Comparison of ENCODE assay signal across 19 cellular contexts in the genomic region with DNA sequence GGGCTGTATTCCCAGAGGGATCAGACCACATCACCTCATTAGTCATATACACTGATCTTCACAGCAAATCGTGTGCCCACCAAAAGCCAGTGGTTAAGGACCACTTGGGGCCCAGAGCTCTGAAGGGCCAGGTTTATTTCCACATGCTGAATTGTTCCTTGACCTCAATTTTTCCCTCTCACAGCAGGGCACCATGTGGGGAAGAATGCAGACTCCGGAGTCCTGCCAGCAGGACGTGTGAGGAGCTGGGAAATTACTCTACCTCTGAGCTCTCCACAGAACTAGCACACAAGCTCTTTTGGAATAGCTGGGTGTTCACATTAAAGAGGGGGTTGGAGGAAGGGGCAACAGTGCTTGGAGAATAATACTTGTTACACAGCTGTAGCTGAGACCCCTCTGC. TPM values are rescaled to one million over a fixed set of nuclear protein-coding genes. Genes with fewer than 3 reads are reported as not detected.
DNase-seq lines count a peak whose midpoint lies in the region; FAIRE-seq and TF ChIP-seq lines count a peak whose summit lies in the region.
"Had no signal": no experiment of that assay in that cellular context is flagged by ENCODE, and none has a peak within 500 bp of the region (broad histone marks: within the 10 kb centered on the region; RNA-seq: fewer than 3 reads in every experiment).

No MANE protein-coding gene starts in this region.

- no peak overlapping the region for H3K56ac ChIP-seq in mesendoderm (ENCODE audit: low read length)

- no peak overlapping the region for H4K5ac ChIP-seq in mesendoderm (ENCODE audit: low read length)

- H3K4me3 ChIP-seq in H7 (ENCODE audit: insufficient read depth, low read depth, low read length) = no peak overlapping the region
- H3K4me3 ChIP-seq in bronchial epithelial cell (ENCODE audit: low read depth, low read length) = no peak overlapping the region
- no peak overlapping the region for H3K4me3 ChIP-seq in mesendoderm (ENCODE audit: low read length)
- H3K4me3 ChIP-seq: GM12878, HAP-1, K562 had no signal

- no peak overlapping the region for H3K4ac ChIP-seq in mesendoderm (ENCODE audit: low read depth, low read length)

- no peak overlapping the region for H3K18ac ChIP-seq in mesendoderm (ENCODE audit: low read length)

- no peaks in the 10 kb centered on the region for H3K27me3 ChIP-seq in H7 (ENCODE audit: control insufficient read depth, insufficient read depth, low read length)
- H3K27me3 ChIP-seq in bronchial epithelial cell (ENCODE audit: control insufficient read depth, insufficient read depth, low read length) = no peaks in the 10 kb centered on the region
- H3K27me3 ChIP-seq in mesendoderm (ENCODE audit: insufficient read depth, low read length, poor library complexity) = no peaks in the 10 kb centered on the region
- H3K27me3 ChIP-seq: BE2C had no signal

- H2AK5ac ChIP-seq in mesendoderm (ENCODE audit: low read length) = no peak overlapping the region

- H4K8ac ChIP-seq in mesendoderm (ENCODE audit: low read depth, low read length) = no peak overlapping the region

- H3K27ac ChIP-seq in mesendoderm (ENCODE audit: low read depth, low read length) = no peak overlapping the region

- no CpG with 5 or more reads among the region's 3 CpGs for WGBS in mesendoderm (ENCODE audit: extremely low coverage, insufficient coverage, low lambda C conversion rate)

- no peak overlapping the region for H2BK15ac ChIP-seq in mesendoderm (replicated peaks; ENCODE audit: low read depth)

- H2BK5ac ChIP-seq in mesendoderm (ENCODE audit: low read length) = no peak overlapping the region

- H3K79me2 ChIP-seq in mesendoderm (ENCODE audit: control insufficient read depth, insufficient read depth, low read length) = no peaks in the 10 kb centered on the region

- TF ChIP-seq CTCF in bronchial epithelial cell (IDR thresholded peaks at IDR 0.05; ENCODE audit: insufficient read depth, low read length, severe bottlenecking) = no peak

- peaks cover 3% of the 10 kb centered on the region for H3K4me1 ChIP-seq in mesendoderm (ENCODE audit: control insufficient read depth, low read depth, low read length)
- H3K4me1 ChIP-seq: BE2C, HAP-1 had no signal

- DNase-seq in H7 = peak; percentile 23
- DNase-seq in NCI-H69 (lab: John Stamatoyannopoulos, UW) = peak; percentile 22
- DNase-seq in bronchial epithelial cell (ENCODE audit: low read depth) = no peak
- peak; percentile 51 for DNase-seq in mesendoderm
- DNase-seq in activated CD4-positive, alpha-beta T cell treated with anti-CD3 and anti-CD28 coated beads, Interleukin-2, amount 50 U/mL, for 48 hours = no peak
- DNase-seq in NCI-H2081 (lab: John Stamatoyannopoulos, UW) = no peak
- no peak for DNase-seq in HUDEP-2 (lab: John Stamatoyannopoulos, UW; ENCODE audit: unreplicated experiment in 76 of 76)
- DNase-seq: BE2C; C1 segment of cervical spinal cord; CD4-positive, CD25-positive, alpha-beta regulatory T cell; CD8-positive, alpha-beta memory T cell; COR-L47; DMS 273 treated with DMSO at 0.1 percent for 48 hours; DMS53; DND-41; EL had no signal

- H3K4me2 ChIP-seq in mesendoderm (ENCODE audit: low read length) = no peak overlapping the region

- H3K79me1 ChIP-seq in mesendoderm (ENCODE audit: low read length) = no peaks in the 10 kb centered on the region

- peak; percentile 7 for FAIRE-seq in bronchial epithelial cell (lab: Jason Lieb, UNC)
- FAIRE-seq: GM12878, K562 had no signal

- H3K36me3 ChIP-seq in H7 (replicated peaks; ENCODE audit: control insufficient read depth, insufficient read depth, low read length) (no peaks in the 10 kb centered on the region), bronchial epithelial cell (ENCODE audit: control insufficient read depth, insufficient read depth, low read length) (no peaks in the 10 kb centered on the region), mesendoderm (ENCODE audit: control insufficient read depth, insufficient read depth, low read length) (no peaks in the 10 kb centered on the region)
- H3K36me3 ChIP-seq: BE2C, HAP-1 had no signal

- peak overlapping the region; percentile 16 for H2BK120ac ChIP-seq in mesendoderm (ENCODE audit: low read depth, low read length)

- H3K9ac ChIP-seq in mesendoderm (ENCODE audit: low read length) = no peak overlapping the region

- H3K23ac ChIP-seq in mesendoderm (ENCODE audit: low read length) = no peak overlapping the region

RNA-seq across cellular contexts. Expression of a gene that starts 57.6 kb away (rescaled TPM):
- 15.6 and 15.7 TPM in 2 replicates for total RNA-seq in H7 (2014; rRNA removed; shearing (Covaris generic))
- 125 and 128 TPM in 2 replicates for total RNA-seq in bronchial epithelial cell
- polyA plus RNA-seq in mesendoderm (2013, experiment 1 of 2) = 12.1 TPM
- polyA plus RNA-seq in mesendoderm (2013, experiment 2 of 2) = 11.6 TPM

Comparison
In these comparisons a context has a peak if more than half of its experiments do, and no peak if none do; other contexts are left out.
1. DNase-seq: peak in H7 (single experiment), NCI-H69 (single experiment) and mesendoderm (single experiment); none in bronchial epithelial cell (single experiment), activated CD4-positive, alpha-beta T cell treated with anti-CD3 and anti-CD28 coated beads, Interleukin-2, amount 50 U/mL, for 48 hours (0 of 2), NCI-H2081 (0 of 2) and HUDEP-2 (0 of 76).